In the genomic region with DNA sequence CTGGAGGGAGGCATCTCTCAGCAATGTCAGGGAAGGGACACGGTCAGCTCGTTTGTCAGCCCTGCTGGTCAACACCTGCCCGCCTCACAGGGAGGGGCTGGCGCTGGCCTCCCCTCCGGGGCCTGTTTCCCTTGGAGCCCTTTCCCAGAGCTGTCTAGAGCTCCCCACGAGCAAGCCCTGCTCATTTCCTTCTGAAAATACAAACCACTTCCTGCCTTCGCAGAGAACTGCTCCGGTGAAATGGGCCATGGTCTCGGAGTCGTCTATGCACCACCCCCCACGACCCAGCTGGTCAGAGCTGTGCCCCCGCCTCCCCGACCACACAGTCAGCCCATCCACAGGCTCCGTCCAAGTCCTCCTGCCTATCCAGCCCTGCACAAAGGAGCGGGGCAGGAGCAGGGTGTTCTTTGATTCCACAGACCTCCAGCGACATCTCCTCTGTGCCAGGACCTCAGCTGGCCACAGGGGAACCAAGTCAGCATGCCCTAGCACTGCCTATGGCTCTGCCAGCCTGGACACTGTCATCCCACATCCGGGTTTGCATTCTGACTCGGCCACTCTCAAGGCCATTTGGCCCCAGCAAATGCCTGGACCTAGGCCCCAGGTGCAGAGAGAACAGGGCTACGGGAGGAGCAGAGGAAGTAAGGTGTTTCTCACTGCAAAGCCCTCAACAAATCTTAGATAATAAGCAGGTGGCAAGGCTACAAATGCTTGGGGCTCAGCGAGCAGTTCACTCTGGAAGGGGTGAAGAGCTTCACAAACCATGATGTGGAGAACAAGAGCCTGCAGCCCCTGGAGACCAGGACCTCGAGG, we compare ENCODE assay signal across 13 cellular contexts.
DNase-seq lines count a peak whose midpoint lies in the region; ATAC-seq and TF ChIP-seq lines count a peak whose summit lies in the region.
"Had no signal": no experiment of that assay in that cellular context is flagged by ENCODE, and none has a peak within 500 bp of the region (broad histone marks: within the 10 kb centered on the region; RNA-seq: fewer than 3 reads in every experiment).

No MANE protein-coding gene starts in this region.

- H3K9me3 Mint-ChIP-seq in HFFc6, result no peaks in the 10 kb centered on the region

- H3K4me1 Mint-ChIP-seq in HFFc6 (ENCODE audit: low read depth), result no peaks in the 10 kb centered on the region

- H2BK120ac ChIP-seq in neuronal stem cell (ENCODE audit: low read depth, low read length), result no peak overlapping the region

- peak overlapping the region; percentile 4 for H2BK12ac ChIP-seq in neuronal stem cell (ENCODE audit: low read length)

- peak overlapping the region; percentile 73 for H3K18ac ChIP-seq in neuronal stem cell (ENCODE audit: low read length)

- peak overlapping the region; percentile 74 for H3K14ac ChIP-seq in neuronal stem cell (ENCODE audit: low read length)

- peak overlapping the region; percentile 45 for H2BK15ac ChIP-seq in neuronal stem cell (ENCODE audit: low read length)

- ATAC-seq in HG02884 (IDR thresholded peaks at IDR 0.05; ENCODE audit: unreplicated experiment), result no peak

- H3K79me1 ChIP-seq in neuronal stem cell (ENCODE audit: low read depth, low read length), result no peaks in the 10 kb centered on the region

- H3K9me3 ChIP-seq in NT2/D1 (ENCODE audit: insufficient read depth, low read length) (no peaks in the 10 kb centered on the region), neuronal stem cell (replicated peaks in 1 of 2; ENCODE audit: control insufficient read depth in 2 of 2, insufficient read depth in 1 of 2, low read depth in 1 of 2, low read length in 2 of 2) (no peaks in the 10 kb centered on the region), tibial nerve (no peaks in the 10 kb centered on the region)
- H3K9me3 ChIP-seq: thoracic aorta had no signal

- peak overlapping the region; percentile 57 for H4K91ac ChIP-seq in neuronal stem cell (ENCODE audit: low read depth, low read length, poor library complexity)

- peaks cover 21% of the 10 kb centered on the region for H3K4me1 ChIP-seq in NT2/D1 (ENCODE audit: insufficient read depth, insufficient read length)
- H3K4me1 ChIP-seq in neuronal stem cell (ENCODE audit: control insufficient read depth in 2 of 2, insufficient read depth in 1 of 2, low read depth in 1 of 2, low read length in 2 of 2), result peaks cover 0 to 25% of the 10 kb centered on the region in 2 donors
- H3K4me1 ChIP-seq in tibial nerve, result no peaks in the 10 kb centered on the region

- no peak for TF ChIP-seq EP300 in tibial nerve (IDR thresholded peaks at IDR 0.05)

- TF ChIP-seq POLR2A in tibial nerve (IDR thresholded peaks at IDR 0.05), result no peak

- no peak for TF ChIP-seq CTCF in GM12865 (IDR thresholded peaks at IDR 0.05; ENCODE audit: insufficient read depth, low read depth, low read length, missing control alignments)
- TF ChIP-seq CTCF in HFFc6 (IDR thresholded peaks at IDR 0.05), result no peak
- TF ChIP-seq CTCF in tibial nerve (IDR thresholded peaks at IDR 0.05), result no peak
- no peak for TF ChIP-seq CTCF in brain microvascular endothelial cell (IDR thresholded peaks at IDR 0.05; ENCODE audit: low read depth, low read length, missing control alignments)

- no peak overlapping the region for H3K4ac ChIP-seq in neuronal stem cell (ENCODE audit: low read length)

- H3K4me3 ChIP-seq in GM12865 (ENCODE audit: low read depth, low read length) (no peak overlapping the region), NT2/D1 (ENCODE audit: insufficient read length, low read depth) (no peak overlapping the region), neuronal stem cell (ENCODE audit: low read length in 2 of 2) (no peak overlapping the region), tibial nerve (no peak overlapping the region), brain microvascular endothelial cell (ENCODE audit: low read depth, low read length) (no peak overlapping the region)
- H3K4me3 ChIP-seq: cardiac muscle cell, thoracic aorta had no signal

- in situ Hi-C loops in brain microvascular endothelial cell (cut with HindIII; ENCODE audit: low pct_ligation_motif_present, low sequenced_read_pairs), result no loop called here

- H2AK5ac ChIP-seq in neuronal stem cell (ENCODE audit: low read depth, low read length), result peak overlapping the region; percentile 86

- H3K4me2 ChIP-seq in neuronal stem cell (ENCODE audit: insufficient read depth, low read length, poor library complexity, severe bottlenecking), result no peak overlapping the region

- peak overlapping the region; percentile 66 for H2AFZ ChIP-seq in neuronal stem cell (ENCODE audit: low read length)

- H3K27ac ChIP-seq in neuronal stem cell (replicated peaks; ENCODE audit: low read length) (no peak overlapping the region), tibial nerve (no peak overlapping the region), brain microvascular endothelial cell (no peak overlapping the region)
- H3K27ac ChIP-seq: cardiac muscle cell, thoracic aorta had no signal

- H3K4me3 Mint-ChIP-seq in HFFc6, result no peak overlapping the region

- H3K27me3 Mint-ChIP-seq in HFFc6 (ENCODE audit: insufficient read depth), result peaks cover 35% of the 10 kb centered on the region

- H3K36me3 ChIP-seq in NT2/D1 (ENCODE audit: insufficient read depth, insufficient read length, low read length) (no peaks in the 10 kb centered on the region), neuronal stem cell (replicated peaks in 1 of 2; ENCODE audit: control insufficient read depth in 2 of 2, insufficient read depth in 2 of 2, low read length in 2 of 2) (no peaks in the 10 kb centered on the region), tibial nerve (no peaks in the 10 kb centered on the region), brain microvascular endothelial cell (replicated peaks) (no peaks in the 10 kb centered on the region)
- H3K36me3 ChIP-seq: cardiac muscle cell, thoracic aorta had no signal

- peak overlapping the region; percentile 15 for H2BK5ac ChIP-seq in neuronal stem cell (ENCODE audit: low read length)

- H3K9ac ChIP-seq in NT2/D1 (ENCODE audit: insufficient read length, low read depth) (peak overlapping the region; percentile 13), neuronal stem cell (ENCODE audit: low read depth, low read length, poor library complexity) (no peak overlapping the region)

- WGBS in neuronal stem cell (ENCODE audit: extremely low coverage in 2 of 2, insufficient read length in 2 of 2, insufficient replicate concordance in 1 of 2), 2 donors, result no CpG with 5 or more reads among the region's 21 CpGs
- WGBS in tibial nerve, 2 donors, result 54 to 57% methylated on average over 19 to 21 of the region's 21 CpGs

- peak overlapping the region; percentile 92 for H4K8ac ChIP-seq in neuronal stem cell (ENCODE audit: low read depth, low read length)

- H3K23ac ChIP-seq in neuronal stem cell (ENCODE audit: low read depth, low read length, poor library complexity), result peak overlapping the region; percentile 39

- DNase-seq in GM12865 (ENCODE audit: low read depth) (peak; percentile 37), NT2/D1 (ENCODE audit: low read depth, low spot score) (no peak), neuronal stem cell (ENCODE audit: low spot score) (no peak), HFFc6 (no peak), tibial nerve (ENCODE audit: low spot score in 2 of 2) (no peak), brain microvascular endothelial cell (no peak)
- DNase-seq in activated effector memory CD4-positive, alpha-beta T cell treated with anti-CD3 and anti-CD28 coated beads, Interleukin-2, amount 50 U/mL, for 16 hours, result peak; percentile 68
- DNase-seq: Calu3, NCI-H2107, SHP77 treated with DMSO at 0.1 percent for 48 hours had no signal

- H3K27me3 ChIP-seq in NT2/D1 (ENCODE audit: insufficient read depth, insufficient read length), result no peaks in the 10 kb centered on the region
- H3K27me3 ChIP-seq in neuronal stem cell (ENCODE audit: control insufficient read depth in 3 of 3, insufficient read depth in 3 of 3, low read depth in 1 of 3, low read length in 3 of 3), result peaks cover 0 to 15% (median 0%) of the 10 kb centered on the region in 3 experiments
- no peaks in the 10 kb centered on the region for H3K27me3 ChIP-seq in tibial nerve
- peaks cover 3% of the 10 kb centered on the region for H3K27me3 ChIP-seq in brain microvascular endothelial cell (replicated peaks)
- H3K27me3 ChIP-seq: cardiac muscle cell had no signal

- H3K27ac Mint-ChIP-seq in HFFc6, result no peak overlapping the region

- no peaks in the 10 kb centered on the region for H3K36me3 Mint-ChIP-seq in HFFc6 (ENCODE audit: low read depth)

Comparison
In these comparisons a context has a peak if more than half of its experiments do, and no peak if none do; other contexts are left out.
1. DNase-seq: peak in GM12865 (single experiment) and activated effector memory CD4-positive, alpha-beta T cell treated with anti-CD3 and anti-CD28 coated beads, Interleukin-2, amount 50 U/mL, for 16 hours (single experiment); none in NT2/D1 (single experiment), neuronal stem cell (single experiment), HFFc6 (single experiment), tibial nerve (0 of 2) and brain microvascular endothelial cell (single experiment).